Comparison of ENCODE assay signal across 22 cellular contexts in the genomic region with DNA sequence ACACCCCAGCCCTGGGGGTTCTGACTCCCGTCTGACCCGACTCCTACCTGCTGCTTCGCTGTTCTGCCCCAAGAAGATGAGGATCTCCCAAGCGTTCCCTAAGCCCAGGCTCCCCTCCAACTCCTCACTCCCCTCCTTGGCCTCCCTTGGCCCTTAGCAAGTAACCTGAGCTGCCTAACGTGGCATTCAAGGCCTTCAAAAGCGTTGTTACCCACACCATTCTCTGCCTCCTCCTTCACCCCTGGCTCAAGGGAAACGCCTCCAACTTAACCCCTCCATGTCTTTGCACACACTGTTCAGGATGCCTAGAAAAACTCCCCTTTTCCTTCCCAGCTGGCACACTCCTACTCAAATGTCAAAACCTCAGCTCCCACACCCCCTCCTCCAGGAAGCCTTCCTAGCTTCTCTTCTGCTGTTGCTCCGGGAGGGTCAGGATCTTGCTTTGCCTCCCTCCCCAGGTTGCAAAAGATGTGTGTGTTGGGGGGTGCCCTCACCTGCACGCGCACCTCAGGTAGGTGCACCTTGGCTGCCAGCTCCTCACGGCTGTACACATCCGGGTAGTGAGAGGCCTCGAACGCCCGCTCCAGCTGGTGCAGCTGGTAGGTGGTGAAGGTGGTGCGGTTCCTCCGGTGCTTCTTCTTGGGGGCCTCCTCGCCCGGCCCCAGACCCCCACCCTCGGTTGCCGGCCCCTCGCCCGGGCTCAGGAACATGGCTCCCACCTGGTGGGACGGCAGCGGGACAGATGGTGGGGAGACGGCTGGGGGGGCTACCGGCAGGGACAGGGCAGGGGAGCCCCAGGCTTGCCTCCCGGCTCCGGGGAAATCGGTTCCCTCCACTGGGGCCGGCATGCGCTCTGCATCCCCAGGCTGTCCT. TPM values are rescaled to one million over a fixed set of nuclear protein-coding genes. Genes with fewer than 3 reads are reported as not detected.
DNase-seq lines count a peak whose midpoint lies in the region; ATAC-seq, FAIRE-seq and TF ChIP-seq lines count a peak whose summit lies in the region.
"Had no signal": no experiment of that assay in that cellular context is flagged by ENCODE, and none has a peak within 500 bp of the region (broad histone marks: within the 10 kb centered on the region; RNA-seq: fewer than 3 reads in every experiment).

No MANE protein-coding gene starts in this region.

- no peak for TF ChIP-seq POLR2A in A549 (IDR thresholded peaks at IDR 0.05; ENCODE audit: low read length)

- H3K27me3 Mint-ChIP-seq in WTC11 (ENCODE audit: low read depth) (no peaks in the 10 kb centered on the region), memory B cell (peaks cover 4% of the 10 kb centered on the region)

- no peak for TF ChIP-seq RAD21 in A549 (conservative IDR thresholded peaks at IDR 0.05 in 1 of 2, IDR thresholded peaks at IDR 0.05 in 1 of 2)

- H3K4me3 Mint-ChIP-seq in WTC11, result no peak overlapping the region
- H3K4me3 Mint-ChIP-seq in memory B cell, result no peak overlapping the region

- H3K4me1 Mint-ChIP-seq in WTC11, result peaks cover 5% of the 10 kb centered on the region
- peaks cover 5% of the 10 kb centered on the region for H3K4me1 Mint-ChIP-seq in memory B cell

- H3K27ac ChIP-seq in A549 (no peak overlapping the region), HEK293 (ENCODE audit: extremely low read depth, low read depth, low read length) (no peak overlapping the region), foreskin keratinocyte (no peak overlapping the region), lower lobe of right lung (no peak overlapping the region)
- H3K27ac ChIP-seq: KMS-11, SJSA1 had no signal

- no peak for ATAC-seq in A549
- peak; percentile 29; the same call in 1 of the 2 replicates for ATAC-seq in WTC11
- ATAC-seq in memory B cell (ENCODE audit: low read depth), result no peak
- ATAC-seq in HG03097 (IDR thresholded peaks at IDR 0.05; ENCODE audit: low FRiP score, unreplicated experiment), result no peak
- no peak for ATAC-seq in foreskin keratinocyte
- ATAC-seq in lower lobe of right lung, result no peak
- ATAC-seq: PC-3 had no signal

- peak overlapping the region; percentile 28 for H3K27ac Mint-ChIP-seq in WTC11
- peak overlapping the region; percentile 40 for H3K27ac Mint-ChIP-seq in memory B cell

- no peaks in the 10 kb centered on the region for H3K9me3 Mint-ChIP-seq in WTC11
- H3K9me3 Mint-ChIP-seq in memory B cell, result peaks cover 2% of the 10 kb centered on the region

- no peak overlapping the region for H3K4me2 ChIP-seq in A549
- H3K4me2 ChIP-seq: KMS-11 had no signal

- H3K4me3 ChIP-seq in A549, result no peak overlapping the region
- H3K4me3 ChIP-seq in HEK293 (ENCODE audit: low read depth, low read length), result no peak overlapping the region
- H3K4me3 ChIP-seq in lower lobe of right lung, result no peak overlapping the region
- H3K4me3 ChIP-seq: SJSA1 had no signal

- H3K36me3 ChIP-seq in HEK293 (ENCODE audit: control insufficient read depth in 2 of 2, insufficient read depth in 1 of 2, low read length in 2 of 2) (peaks cover 0 to 16% of the 10 kb centered on the region in 2 experiments; a peak in 2 of 3 replicates), lower lobe of right lung (peaks cover 33% of the 10 kb centered on the region)

- WGBS in A549 (ENCODE audit: missing lambda C conversion rate), result 70% methylated on average over 14 of the region's 32 CpGs

- H3K36me3 Mint-ChIP-seq in WTC11, result peaks cover 3% of the 10 kb centered on the region
- peaks cover 17% of the 10 kb centered on the region for H3K36me3 Mint-ChIP-seq in memory B cell

- TF ChIP-seq EP300 in A549 (IDR thresholded peaks at IDR 0.05), result no peak

- intact Hi-C loops in lower lobe of right lung (cut with DNase I), result no loop called here

- H3K9me3 ChIP-seq in A549, result no peaks in the 10 kb centered on the region
- no peaks in the 10 kb centered on the region for H3K9me3 ChIP-seq in HEK293 (ENCODE audit: control insufficient read depth, insufficient read depth, low read depth, low read length)
- no peaks in the 10 kb centered on the region for H3K9me3 ChIP-seq in lower lobe of right lung
- H3K9me3 ChIP-seq: SJSA1 had no signal

- H3K27me3 ChIP-seq in foreskin keratinocyte, result peaks cover 15% of the 10 kb centered on the region
- no peaks in the 10 kb centered on the region for H3K27me3 ChIP-seq in lower lobe of right lung (ENCODE audit: low read depth)
- H3K27me3 ChIP-seq: SJSA1 had no signal

- CTCF ChIA-PET in A549 (lab: Yijun Ruan, JAX), result interaction anchor here (0.9 kb wide), 1 partner anchor 9 kb away, joined by 3 read pairs; a partner anchor contains a TSS
- CTCF ChIA-PET in HEK293 (lab: Yijun Ruan, JAX), result interaction anchor here (0.6 kb wide), 1 partner anchor 468 kb away, joined by 3 read pairs; no protein-coding TSS in a partner anchor
- CTCF ChIA-PET in WTC11 (lab: Charles Lee), result interaction anchor here (0.7 to 2.7 kb wide), 7 partner anchors 9 to 216 kb away, joined by 3 to 9 read pairs (median 3); a partner anchor contains a TSS

- no peak for FAIRE-seq in A549 (lab: Jason Lieb, UNC)
- FAIRE-seq: GM12891 had no signal

- no peak for TF ChIP-seq CTCF in A549 (IDR thresholded peaks at IDR 0.05)
- TF ChIP-seq CTCF in HEK293 (tag by site-specific recombination; IDR thresholded peaks at IDR 0.05), result no peak
- TF ChIP-seq CTCF in WTC11 (IDR thresholded peaks at IDR 0.05), result no peak
- TF ChIP-seq CTCF in GM10266 (IDR thresholded peaks at IDR 0.05; ENCODE audit: control insufficient read depth, insufficient read depth, low read depth, missing control alignments), result no peak
- no peak for TF ChIP-seq CTCF in foreskin keratinocyte (conservative IDR thresholded peaks at IDR 0.05)
- TF ChIP-seq CTCF in lower lobe of right lung (IDR thresholded peaks at IDR 0.05), result no peak

- H3K4me1 ChIP-seq in A549 (no peaks in the 10 kb centered on the region), HEK293 (ENCODE audit: control insufficient read depth, insufficient read depth, low read length) (no peaks in the 10 kb centered on the region), foreskin keratinocyte (no peaks in the 10 kb centered on the region), lower lobe of right lung (no peaks in the 10 kb centered on the region)
- H3K4me1 ChIP-seq: SJSA1 had no signal

- no peak for DNase-seq in A549 (ENCODE audit: low read depth in 1 of 2, low spot score in 1 of 2)
- no peak for DNase-seq in WTC11 (ENCODE audit: low spot score)
- DNase-seq in memory B cell (ENCODE audit: low spot score in 2 of 2), result no peak
- no peak for DNase-seq in GM10266 (ENCODE audit: extremely low spot score)
- DNase-seq in foreskin keratinocyte, result no peak
- DNase-seq in lower lobe of right lung, result no peak
- DNase-seq: C1 segment of cervical spinal cord, DND-41, GDM1, NCI-H1436, NCI-H2029, NCI-H774, PC-3 had no signal

- POLR2A ChIA-PET in A549 (lab: Yijun Ruan, JAX) (interaction anchor here (1.1 kb wide), 1 partner anchor 8 kb away, joined by 4 read pairs; no protein-coding TSS in a partner anchor), HEK293 (lab: Yijun Ruan, JAX) (interaction anchor here (1.0 to 1.6 kb wide), 2 partner anchors 8 to 15 kb away, joined by 3 to 8 read pairs; no protein-coding TSS in a partner anchor), WTC11 (lab: Charles Lee) (interaction anchor here (0.6 to 1.2 kb wide), 2 partner anchors 9 to 816 kb away, joined by 3 read pairs; a partner anchor contains a TSS)

TF ChIP-seq in A549, 52 proteins besides CTCF, POLR2A, EP300 and RAD21 (continues in another document):
- TF ChIP-seq ZNF302 (CRISPR knock-in tag; IDR thresholded peaks at IDR 0.05) (no peak), ZFP36 (IDR thresholded peaks at IDR 0.05; ENCODE audit: borderline replicate concordance, partially characterized antibody) (peak; percentile 89)

TF ChIP-seq in HEK293, 187 proteins besides CTCF, POLR2A, EP300 and RAD21 (continues in another document):
- no peak for TF ChIP-seq ZNF140 (tag by site-specific recombination; IDR thresholded peaks at IDR 0.05)

RNA-seq across cellular contexts. Expression of a gene that starts 0.8 kb away (rescaled TPM):
- polyA plus RNA-seq in A549 (2011; rRNA removed) (not detected in 2 replicates), A549 (2017; fragmentation: RNase III; extraction: RNeasy Plus Mini Kit Qiagen cat#74134 plus additional on column Dnase treatment) (not detected in 3 replicates), foreskin keratinocyte (not detected in 2 replicates)
- polyA plus RNA-seq in A549 (2012; cell fraction: cytosol; rRNA removed), result not detected in 2 replicates
- polyA plus RNA-seq in A549 (2012; cell fraction: nucleus; rRNA removed), result not detected in 2 replicates
- not detected in 2 replicates for polyA minus RNA-seq in A549 (2011; rRNA and poly(A)+ RNA removed)
- total RNA-seq in WTC11 (2021) (0.09 TPM in 1 of 3 replicates, not detected in the others), foreskin keratinocyte (not detected in 2 replicates), lower lobe of right lung (not detected)
- total RNA-seq: A673, H4, M059J, NCI-H460, PC-3, SJSA1 had no signal

RNA-seq across cellular contexts. Expression of a gene that starts 8.8 kb away (rescaled TPM):
- polyA plus RNA-seq in A549 (2011; rRNA removed) (27.1 and 30.8 TPM in 2 replicates), A549 (2017; fragmentation: RNase III; extraction: RNeasy Plus Mini Kit Qiagen cat#74134 plus additional on column Dnase treatment) (45.3 to 48.9 TPM (median 47.5 TPM) in 3 replicates), foreskin keratinocyte (94.0 and 100 TPM in 2 replicates)
- 73.1 and 78.8 TPM in 2 replicates for polyA plus RNA-seq in A549 (2012; cell fraction: cytosol; rRNA removed)
- 37.9 and 44.6 TPM in 2 replicates for polyA plus RNA-seq in A549 (2012; cell fraction: nucleus; rRNA removed)
- polyA minus RNA-seq in A549 (2011; rRNA and poly(A)+ RNA removed), result 5.1 and 8.6 TPM in 2 replicates
- total RNA-seq in WTC11 (2021) (60.9 to 65.3 TPM (median 62.3 TPM) in 3 replicates), foreskin keratinocyte (60.8 and 65.2 TPM in 2 replicates), lower lobe of right lung (59.4 TPM)

RNA-seq across cellular contexts. Expression of a gene that starts 9.8 kb away (rescaled TPM):
- polyA plus RNA-seq in A549 (2011; rRNA removed) (5.5 and 6.9 TPM in 2 replicates), A549 (2017; fragmentation: RNase III; extraction: RNeasy Plus Mini Kit Qiagen cat#74134 plus additional on column Dnase treatment) (8.7 to 10.0 TPM (median 9.8 TPM) in 3 replicates), foreskin keratinocyte (16.2 and 16.6 TPM in 2 replicates)
- 12.6 and 17.7 TPM in 2 replicates for polyA plus RNA-seq in A549 (2012; cell fraction: cytosol; rRNA removed)
- polyA plus RNA-seq in A549 (2012; cell fraction: nucleus; rRNA removed), result 52.5 and 64.9 TPM in 2 replicates
- 4.7 and 5.7 TPM in 2 replicates for polyA minus RNA-seq in A549 (2011; rRNA and poly(A)+ RNA removed)
- total RNA-seq in WTC11 (2021) (27.5 to 29.6 TPM (median 28.1 TPM) in 3 replicates), foreskin keratinocyte (14.0 and 16.5 TPM in 2 replicates), lower lobe of right lung (18.2 TPM)

RNA-seq across cellular contexts. Expression of a gene that starts 14.9 kb away (rescaled TPM):
- polyA plus RNA-seq in A549 (2011; rRNA removed), result 0.12 and 0.13 TPM in 2 replicates
- 0.13 TPM in 2 replicates for polyA plus RNA-seq in A549 (2012; cell fraction: cytosol; rRNA removed)
- polyA plus RNA-seq in A549 (2012; cell fraction: nucleus; rRNA removed), result 0.55 and 0.71 TPM in 2 replicates
- polyA plus RNA-seq in A549 (2017; fragmentation: RNase III; extraction: RNeasy Plus Mini Kit Qiagen cat#74134 plus additional on column Dnase treatment), result 0.25 to 0.45 TPM (median 0.32 TPM) in 3 replicates
- not detected in 2 replicates for polyA minus RNA-seq in A549 (2011; rRNA and poly(A)+ RNA removed)
- total RNA-seq in WTC11 (2021), result 26.1 to 29.0 TPM (median 28.3 TPM) in 3 replicates
- total RNA-seq in foreskin keratinocyte, result not detected in 2 replicates
- not detected in 2 replicates for polyA plus RNA-seq in foreskin keratinocyte
- 11.3 TPM for total RNA-seq in lower lobe of right lung
- total RNA-seq: M059J, NCI-H460, PC-3, SJSA1 had no signal
